Comparison of ENCODE assay signal across 8 cellular contexts in genomic region chr1:161013591-161014513, GRCh38. TPM values are rescaled to one million over a fixed set of nuclear protein-coding genes. Genes with fewer than 3 reads are reported as not detected.
A peak's percentile ranks its signal among the peaks of the same experiment; 100 is the strongest.
DNase-seq lines count a peak whose midpoint lies in the region; ATAC-seq and TF ChIP-seq lines count a peak whose summit lies in the region.

No MANE protein-coding gene starts in this region.

- no peaks in the 10 kb centered on the region for H3K9me3 ChIP-seq in trophoblast cell (ENCODE audit: insufficient read depth, low read depth, low read length)

- no peak overlapping the region for H4K12ac ChIP-seq in trophoblast cell (ENCODE audit: low read depth, low read length)

- H3K9me3 Mint-ChIP-seq in activated T-helper 17 cell treated with anti-CD3 and anti-CD28 coated beads, Interleukin-2, amount 50 U/mL, for 72 hours, result no peaks in the 10 kb centered on the region
- H3K9me3 Mint-ChIP-seq in type B pancreatic cell, result no peaks in the 10 kb centered on the region

- peaks cover 28% of the 10 kb centered on the region for H3K4me1 Mint-ChIP-seq in activated T-helper 17 cell treated with anti-CD3 and anti-CD28 coated beads, Interleukin-2, amount 50 U/mL, for 72 hours
- H3K4me1 Mint-ChIP-seq in type B pancreatic cell (ENCODE audit: unreplicated experiment), result peaks cover 26% of the 10 kb centered on the region

- peak overlapping the region; percentile 61 for H4K8ac ChIP-seq in trophoblast cell (ENCODE audit: low read depth, low read length)

- no peak overlapping the region for H2AFZ ChIP-seq in trophoblast cell (ENCODE audit: insufficient read depth, low read length, poor library complexity)

- no peak overlapping the region for H3K4me3 ChIP-seq in trophoblast cell (ENCODE audit: low read depth, low read length)

- peak overlapping the region; percentile 44 for H2BK12ac ChIP-seq in trophoblast cell (ENCODE audit: low read length)

- H3K18ac ChIP-seq in trophoblast cell (ENCODE audit: low read length), result peak overlapping the region; percentile 47

- DNase-seq in OCI-M1 (lab: John Stamatoyannopoulos, UW) (peak; percentile 97), globus pallidus (ENCODE audit: low spot score) (peak; percentile 62), trophoblast cell (peak; percentile 87 to 88), type B pancreatic cell (ENCODE audit: extremely low spot score, unreplicated experiment) (no peak), ecto neural progenitor cell (ENCODE audit: low spot score) (no peak)

- ATAC-seq in GM18870 (IDR thresholded peaks at IDR 0.05; ENCODE audit: unreplicated experiment), result peak; percentile 77
- peak; percentile 76 for ATAC-seq in HG03064 (IDR thresholded peaks at IDR 0.05; ENCODE audit: low read depth, unreplicated experiment)
- ATAC-seq in activated T-helper 17 cell treated with anti-CD3 and anti-CD28 coated beads, Interleukin-2, amount 50 U/mL, for 72 hours (replicated peaks), result peak; percentile 90

- peak overlapping the region; percentile 95 for H3K27ac Mint-ChIP-seq in activated T-helper 17 cell treated with anti-CD3 and anti-CD28 coated beads, Interleukin-2, amount 50 U/mL, for 72 hours
- H3K27ac Mint-ChIP-seq in type B pancreatic cell, result peak overlapping the region; percentile 99

- peaks cover 0 to 3% of the 10 kb centered on the region in 2 experiments for H3K36me3 ChIP-seq in trophoblast cell (ENCODE audit: control insufficient read depth in 1 of 2, insufficient read depth in 2 of 2, low read length in 2 of 2)

- peaks cover 19% of the 10 kb centered on the region for H3K79me2 ChIP-seq in trophoblast cell (ENCODE audit: control insufficient read depth, insufficient read depth, low read length, poor library complexity)

- peak overlapping the region; percentile 65 for H2BK120ac ChIP-seq in trophoblast cell (ENCODE audit: insufficient read depth, low read length, poor library complexity)

- no CpG with 5 or more reads among the region's 15 CpGs for WGBS in trophoblast cell (ENCODE audit: extremely low coverage, insufficient coverage, insufficient read length)

- peak overlapping the region; percentile 93 for H3K27ac ChIP-seq in trophoblast cell (ENCODE audit: low read depth, low read length)

- H3K4me2 ChIP-seq in trophoblast cell (ENCODE audit: low read length), result peak overlapping the region; percentile 38

- peaks cover 35 to 37% of the 10 kb centered on the region in 2 experiments for H3K4me1 ChIP-seq in trophoblast cell (ENCODE audit: control insufficient read depth in 1 of 2, insufficient read depth in 2 of 2, low read length in 2 of 2)

- peaks cover 25% of the 10 kb centered on the region for H3K79me1 ChIP-seq in trophoblast cell (ENCODE audit: low read length)

- TF ChIP-seq CTCF in type B pancreatic cell (conservative IDR thresholded peaks at IDR 0.05), result no peak

- no peak overlapping the region for H3K9ac ChIP-seq in trophoblast cell (ENCODE audit: low read length)

- H2BK5ac ChIP-seq in trophoblast cell (ENCODE audit: low read depth, low read length, poor library complexity), result peak overlapping the region; percentile 90

- peak overlapping the region; percentile 85 for H3K14ac ChIP-seq in trophoblast cell (ENCODE audit: low read length)

- peak overlapping the region; percentile 86 for H3K4me3 Mint-ChIP-seq in activated T-helper 17 cell treated with anti-CD3 and anti-CD28 coated beads, Interleukin-2, amount 50 U/mL, for 72 hours
- H3K4me3 Mint-ChIP-seq in type B pancreatic cell, result peak overlapping the region; percentile 80

- no peak overlapping the region for H3K23ac ChIP-seq in trophoblast cell (ENCODE audit: low read length)

- no peaks in the 10 kb centered on the region for H3K27me3 Mint-ChIP-seq in activated T-helper 17 cell treated with anti-CD3 and anti-CD28 coated beads, Interleukin-2, amount 50 U/mL, for 72 hours
- peaks cover 17% of the 10 kb centered on the region for H3K27me3 Mint-ChIP-seq in type B pancreatic cell

- peaks cover 45% of the 10 kb centered on the region for H3K36me3 Mint-ChIP-seq in activated T-helper 17 cell treated with anti-CD3 and anti-CD28 coated beads, Interleukin-2, amount 50 U/mL, for 72 hours (ENCODE audit: low read depth)
- H3K36me3 Mint-ChIP-seq in type B pancreatic cell, result peaks cover 11% of the 10 kb centered on the region

- H3K4ac ChIP-seq in trophoblast cell (ENCODE audit: low read depth, low read length), result peak overlapping the region; percentile 59

- H4K91ac ChIP-seq in trophoblast cell (ENCODE audit: low read depth, low read length), result peak overlapping the region; percentile 91

- no peaks in the 10 kb centered on the region for H3K27me3 ChIP-seq in trophoblast cell (ENCODE audit: insufficient read depth, low read length)

- no peak overlapping the region for H2AK5ac ChIP-seq in trophoblast cell (ENCODE audit: low read length)

RNA-seq across cellular contexts. Expression of gene F11R, which starts 7.1 kb away (rescaled TPM):
- total RNA-seq in activated T-helper 17 cell treated with anti-CD3 and anti-CD28 coated beads, Interleukin-2, amount 50 U/mL, for 72 hours, result 100 to 1,000 TPM in 1 of 2 donors, 10 to 100 TPM in 1; 13.0 to 110 TPM
- 119 and 129 TPM in 2 replicates for polyA plus RNA-seq in trophoblast cell (2013)
- 66.8 and 147 TPM in 2 replicates for total RNA-seq in type B pancreatic cell (ENCODE audit: low replicate concordance)

RNA-seq across cellular contexts. Expression of gene TSTD1, which starts 24.9 kb away (rescaled TPM):
- 100 to 1,000 TPM in 1 of 2 donors, 10 to 100 TPM in 1; 38.7 to 119 TPM for total RNA-seq in activated T-helper 17 cell treated with anti-CD3 and anti-CD28 coated beads, Interleukin-2, amount 50 U/mL, for 72 hours
- polyA plus RNA-seq in trophoblast cell (2013), result 89.6 and 89.7 TPM in 2 replicates
- total RNA-seq in type B pancreatic cell (ENCODE audit: low replicate concordance), result 40.8 and 98.0 TPM in 2 replicates

RNA-seq across cellular contexts. Expression of gene USF1, which starts 31.9 kb away (rescaled TPM):
- 10 to 100 TPM; 51.6 to 66.9 TPM for total RNA-seq in activated T-helper 17 cell treated with anti-CD3 and anti-CD28 coated beads, Interleukin-2, amount 50 U/mL, for 72 hours
- polyA plus RNA-seq in trophoblast cell (2013), result 43.5 and 43.8 TPM in 2 replicates
- 62.2 and 79.1 TPM in 2 replicates for total RNA-seq in type B pancreatic cell (ENCODE audit: low replicate concordance)

RNA-seq across cellular contexts. Expression of gene ARHGAP30, which starts 55.8 kb away (rescaled TPM):
- total RNA-seq in activated T-helper 17 cell treated with anti-CD3 and anti-CD28 coated beads, Interleukin-2, amount 50 U/mL, for 72 hours, result 100 to 1,000 TPM; 180 to 207 TPM
- 0.82 and 0.97 TPM in 2 replicates for polyA plus RNA-seq in trophoblast cell (2013)
- total RNA-seq in type B pancreatic cell (ENCODE audit: low replicate concordance), result 1.3 and 3.3 TPM in 2 replicates

RNA-seq across cellular contexts. Expression of gene ITLN2, which starts 59.2 kb away (rescaled TPM):
- total RNA-seq in activated T-helper 17 cell treated with anti-CD3 and anti-CD28 coated beads, Interleukin-2, amount 50 U/mL, for 72 hours, result not detected
- 3.2 TPM in 2 replicates for polyA plus RNA-seq in trophoblast cell (2013)
- 0.99 and 1.7 TPM in 2 replicates for total RNA-seq in type B pancreatic cell (ENCODE audit: low replicate concordance)

Comparison
In these comparisons a context has a peak if more than half of its experiments do, and no peak if none do; other contexts are left out.
1. DNase-seq: peak in OCI-M1 (single experiment), globus pallidus (single experiment) and trophoblast cell (2 of 2); none in type B pancreatic cell (single experiment) and ecto neural progenitor cell (single experiment).
2. Peak in every context shown above with its lines, with median percentiles within 50 percentile points of each other: ATAC-seq.